Comparison of ENCODE assay signal across 9 cellular contexts in the genomic region with DNA sequence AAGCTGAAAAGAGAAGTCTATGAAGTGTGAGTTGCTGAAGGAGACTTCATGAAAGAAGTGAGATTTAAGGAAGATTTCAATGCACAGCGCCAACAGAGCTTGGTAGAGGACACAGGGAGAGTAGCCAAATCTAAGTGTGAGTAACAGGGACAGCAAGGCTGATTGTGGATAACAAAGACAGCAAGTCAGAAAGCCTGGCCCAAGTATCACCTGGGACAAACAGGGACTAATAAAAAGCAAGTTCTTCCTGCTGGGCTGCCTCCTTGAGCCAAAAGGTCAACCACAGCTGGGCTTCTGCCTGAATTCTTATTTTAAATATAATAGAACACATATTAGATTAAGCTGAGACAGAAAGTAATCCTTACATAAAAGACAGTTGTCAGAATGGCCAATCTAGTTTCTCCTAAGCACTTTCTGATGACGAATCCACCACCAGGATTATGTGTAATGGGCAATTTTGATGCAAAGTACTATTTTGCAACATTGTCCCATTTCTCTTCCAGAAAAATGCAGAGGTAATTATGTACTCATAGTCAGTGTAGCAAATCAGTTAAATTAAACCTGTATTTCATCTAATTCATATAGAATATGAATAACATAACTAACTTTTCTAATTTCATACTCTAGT.
DNase-seq lines count a peak whose midpoint lies in the region; ATAC-seq and TF ChIP-seq lines count a peak whose summit lies in the region.
"Had no signal": no experiment of that assay in that cellular context is flagged by ENCODE, and none has a peak within 500 bp of the region (broad histone marks: within the 10 kb centered on the region; RNA-seq: fewer than 3 reads in every experiment).

No MANE protein-coding gene starts in this region.

- H3K27me3 ChIP-seq in BLaER1 treated with 17β-estradiol and CSF1 and Interleukin-3, amounts not matched to agents 10 nM and 100 nM, result no peaks in the 10 kb centered on the region
- no peaks in the 10 kb centered on the region for H3K27me3 ChIP-seq in HCT116 (ENCODE audit: insufficient read depth, low read length)
- no peaks in the 10 kb centered on the region for H3K27me3 ChIP-seq in SK-N-SH (ENCODE audit: insufficient read depth)
- no peaks in the 10 kb centered on the region for H3K27me3 ChIP-seq in effector memory CD4-positive, alpha-beta T cell (replicated peaks; ENCODE audit: control insufficient read depth, insufficient read depth, low read length, poor library complexity, severe bottlenecking)

- 79% methylated on average over 2 of the region's 2 CpGs for WGBS in SK-N-SH (ENCODE audit: low lambda C conversion rate)

- H3K36me3 ChIP-seq in BLaER1 treated with 17β-estradiol and CSF1 and Interleukin-3, amounts not matched to agents 10 nM and 100 nM, result no peaks in the 10 kb centered on the region; a peak in 1 of 22 replicates
- H3K36me3 ChIP-seq in HCT116 (ENCODE audit: control insufficient read depth in 1 of 2, insufficient read depth in 2 of 2, low read length in 2 of 2), result no peaks in the 10 kb centered on the region
- peaks cover 0 to 4% of the 10 kb centered on the region in 2 experiments for H3K36me3 ChIP-seq in SK-N-SH (replicated peaks in 1 of 2; ENCODE audit: control insufficient read depth in 1 of 2, insufficient read depth in 2 of 2, low read length in 1 of 2)
- no peaks in the 10 kb centered on the region for H3K36me3 ChIP-seq in effector memory CD4-positive, alpha-beta T cell (ENCODE audit: control insufficient read depth, insufficient read depth, low read length)

- CTCF ChIA-PET in HCT116 (lab: Charles Lee) (no interaction called here), SK-N-SH (lab: Yijun Ruan, JAX) (interaction anchor here (1.0 to 2.0 kb wide), 5 partner anchors 73 to 858 kb away, joined by 3 to 12 read pairs (median 4); no protein-coding TSS in a partner anchor)

- TF ChIP-seq CTCF in HCT116 (IDR thresholded peaks at IDR 0.05 in 2 of 3, conservative IDR thresholded peaks at IDR 0.05 in 1 of 3; ENCODE audit: borderline replicate concordance in 1 of 3, insufficient read depth in 1 of 3, low read depth in 2 of 3, low read length in 2 of 3) (no peak), SK-N-SH (IDR thresholded peaks at IDR 0.05) (no peak)

- H3K9ac ChIP-seq in BLaER1 treated with 17β-estradiol and CSF1 and Interleukin-3, amounts not matched to agents 10 nM and 100 nM, result peak overlapping the region in 3 of 11 experiments; percentile 3 to 31 (median 26); a peak in 3 of 22 replicates
- H3K9ac ChIP-seq in HCT116 (ENCODE audit: low read length), result peak overlapping the region; percentile 33
- no peak overlapping the region for H3K9ac ChIP-seq in SK-N-SH

- peak; percentile 48 for ATAC-seq in HCT116
- peak; percentile 39 for ATAC-seq in left colon

- H3K27ac ChIP-seq in BLaER1 treated with 17β-estradiol and CSF1 and Interleukin-3, amounts not matched to agents 10 nM and 100 nM, result peak overlapping the region in 8 of 11 experiments; percentile 6 to 59 (median 16); a peak in 10 of 22 replicates
- no peak overlapping the region for H3K27ac ChIP-seq in HCT116 (ENCODE audit: low read depth, low read length)
- H3K27ac ChIP-seq in SK-N-SH (ENCODE audit: low read depth in 2 of 2, low read length in 1 of 2), result no peak overlapping the region
- H3K27ac ChIP-seq in effector memory CD4-positive, alpha-beta T cell (ENCODE audit: insufficient read depth, low read length, poor library complexity, severe bottlenecking), result no peak overlapping the region

- H3K79me2 ChIP-seq in HCT116 (ENCODE audit: insufficient read depth, low read length) (peaks cover 74% of the 10 kb centered on the region), SK-N-SH (ENCODE audit: insufficient read depth) (peaks cover 91% of the 10 kb centered on the region)

- H3K4me1 ChIP-seq in BLaER1 treated with 17β-estradiol and CSF1 and Interleukin-3, amounts not matched to agents 10 nM and 100 nM, result peaks cover 50 to 70% (median 57%) of the 10 kb centered on the region in 10 experiments
- H3K4me1 ChIP-seq in HCT116 (ENCODE audit: control insufficient read depth in 1 of 2, insufficient read depth in 2 of 2, low read length in 2 of 2) (peaks cover 25 to 49% of the 10 kb centered on the region in 2 experiments), SK-N-SH (ENCODE audit: control insufficient read depth in 1 of 2, insufficient read depth in 2 of 2, low read depth in 1 of 2, low read length in 1 of 2) (peaks cover 9 to 29% of the 10 kb centered on the region in 2 experiments; a peak in 3 of 4 replicates)
- peaks cover 8% of the 10 kb centered on the region for H3K4me1 ChIP-seq in effector memory CD4-positive, alpha-beta T cell (ENCODE audit: control insufficient read depth, insufficient read depth, low read length, poor library complexity, severe bottlenecking)

- 0 out of 22 replicates have a peak, but pooled peaks cover 0 to 4% (median 0%) of the 10 kb centered on the region in 11 experiments for H3K9me3 ChIP-seq in BLaER1 treated with 17β-estradiol and CSF1 and Interleukin-3, amounts not matched to agents 10 nM and 100 nM (replicated peaks in 1 of 11)
- H3K9me3 ChIP-seq in HCT116 (ENCODE audit: control insufficient read depth in 1 of 2, insufficient read depth in 1 of 2, low read depth in 1 of 2, low read length in 2 of 2) (no peaks in the 10 kb centered on the region), SK-N-SH (no peaks in the 10 kb centered on the region)
- no peaks in the 10 kb centered on the region for H3K9me3 ChIP-seq in effector memory CD4-positive, alpha-beta T cell (ENCODE audit: control insufficient read depth, low read length)

- POLR2A ChIA-PET in HCT116 (lab: Charles Lee), result no interaction called here
- POLR2A ChIA-PET in SK-N-SH (lab: Yijun Ruan, JAX), result interaction anchor here (0.8 kb wide), 1 partner anchor 194 kb away, joined by 3 read pairs; no protein-coding TSS in a partner anchor

- H3F3A ChIP-seq in SK-N-SH (replicated peaks; ENCODE audit: insufficient read depth), result peaks cover 21% of the 10 kb centered on the region

- no TSS peak for BruUV-seq in HCT116 (replicated peaks; lab: Mats Ljungman, UMichigan)

- no peak for TF ChIP-seq EP300 in SK-N-SH (IDR thresholded peaks at IDR 0.05; ENCODE audit: borderline replicate concordance in 1 of 2, low read depth in 1 of 2, low read length in 1 of 2)

- intact Hi-C loops in HCT116 (cut with micrococcal nuclease) (no loop called here), left colon (cut with DNase I, micrococcal nuclease) (loop anchor here in 1 of 2 donors (5.0 to 10.0 kb wide), 2 partner anchors 76 to 228 kb away; no protein-coding TSS in a partner anchor)

- no peak for TF ChIP-seq POLR2A in HCT116 (IDR thresholded peaks at IDR 0.05; ENCODE audit: borderline replicate concordance, extremely low read depth, insufficient read depth, insufficient read length)

- H3K4me2 ChIP-seq in BLaER1 treated with 17β-estradiol and CSF1 and Interleukin-3, amounts not matched to agents 10 nM and 100 nM, result peak overlapping the region; percentile 41 to 83 (median 64)
- peak overlapping the region; percentile 71 for H3K4me2 ChIP-seq in HCT116 (ENCODE audit: low read length)
- peak overlapping the region; percentile 17; the same call in 1 of the 2 replicates for H3K4me2 ChIP-seq in SK-N-SH

- H4K20me1 ChIP-seq in BLaER1 treated with 17β-estradiol and CSF1 and Interleukin-3, amounts not matched to agents 10 nM and 100 nM, result peaks cover 0 to 100% (median 87%) of the 10 kb centered on the region in 11 experiments; a peak in 18 of 22 replicates
- H4K20me1 ChIP-seq in HCT116 (ENCODE audit: insufficient read depth) (no peaks in the 10 kb centered on the region), SK-N-SH (ENCODE audit: insufficient read depth) (peaks cover 32% of the 10 kb centered on the region)

- TF ChIP-seq RAD21 in HCT116 (IDR thresholded peaks at IDR 0.05; ENCODE audit: low read depth), result no peak
- no peak for TF ChIP-seq RAD21 in SK-N-SH (IDR thresholded peaks at IDR 0.05; ENCODE audit: low read length)

- no peak overlapping the region for H3K4me3 ChIP-seq in BLaER1 treated with 17β-estradiol and CSF1 and Interleukin-3, amounts not matched to agents 10 nM and 100 nM
- H3K4me3 ChIP-seq in HCT116 (replicated peaks in 1 of 2; ENCODE audit: low read depth in 1 of 2, low read length in 2 of 2) (peak overlapping the region in 1 of 2 experiments; percentile 33; a peak in 2 of 4 replicates), SK-N-SH (ENCODE audit: low read depth in 2 of 2, low read length in 1 of 2) (no peak overlapping the region)
- no peak overlapping the region for H3K4me3 ChIP-seq in effector memory CD4-positive, alpha-beta T cell (ENCODE audit: insufficient read depth, low read depth, low read length, poor library complexity, severe bottlenecking)

- RAD21 ChIA-PET in HCT116 (lab: Charles Lee; ENCODE audit: low non-redundant PET in 1 of 2, low total read pairs in 2 of 2, uncharacterized antibody in 2 of 2, unreplicated experiment in 2 of 2), result interaction anchor here in 1 of 2 experiments (1.1 kb wide), 1 partner anchor 205 kb away, joined by 3 read pairs; no protein-coding TSS in a partner anchor

- no peaks in the 10 kb centered on the region for H3K9me2 ChIP-seq in HCT116 (ENCODE audit: insufficient read depth)
- H3K9me2 ChIP-seq in SK-N-SH, result no peaks in the 10 kb centered on the region

- DNase-seq in HCT116 (ENCODE audit: low read depth, low spot score) (no peak), SK-N-SH (no peak), left colon (no peak), NCI-H82 (lab: John Stamatoyannopoulos, UW) (no peak), NCI-H146 treated with DMSO at 0.1 percent for 48 hours (lab: John Stamatoyannopoulos, UW; ENCODE audit: unreplicated experiment) (no peak), activated gamma-delta T cell (lab: John Stamatoyannopoulos, UW) (no peak)
- DNase-seq in effector memory CD4-positive, alpha-beta T cell, result no peak
- DNase-seq: COR-L47 had no signal

- no peak overlapping the region for H2AFZ ChIP-seq in HCT116 (ENCODE audit: low read depth, low read length, poor library complexity, severe bottlenecking)
- no peak overlapping the region for H2AFZ ChIP-seq in SK-N-SH (ENCODE audit: low read depth)

TF ChIP-seq in HCT116, 20 proteins besides CTCF, POLR2A, EP300 and RAD21 (continues in another document):
- TF ChIP-seq EGR1 (IDR thresholded peaks at IDR 0.05; ENCODE audit: low read depth) (no peak), EZH2phosphoT487 (IDR thresholded peaks at IDR 0.05; ENCODE audit: borderline replicate concordance) (no peak), SP1 (IDR thresholded peaks at IDR 0.05; ENCODE audit: low read depth) (peak; percentile 2; the same call in 1 of the 2 replicates)

Comparison
In these comparisons a context has a peak if more than half of its experiments do, and no peak if none do; other contexts are left out.
1. H3K27ac ChIP-seq: peak in BLaER1 treated with 17β-estradiol and CSF1 and Interleukin-3, amounts not matched to agents 10 nM and 100 nM (8 of 11); none in HCT116 (single experiment), SK-N-SH (0 of 2) and effector memory CD4-positive, alpha-beta T cell (single experiment).
2. H3K4me2 ChIP-seq: peak in every context shown above with its lines; median percentile 71 in HCT116; 64 in BLaER1 treated with 17β-estradiol and CSF1 and Interleukin-3, amounts not matched to agents 10 nM and 100 nM; 17 in SK-N-SH.